Comparison of ENCODE assay signal across 1 cellular context in genomic region chr1:158509471-158510161, GRCh38.
TF ChIP-seq lines count a peak whose summit lies in the region.

No MANE protein-coding gene starts in this region.

TF ChIP-seq in GM23338, 12 proteins besides CTCF, POLR2A, EP300 and RAD21 (continued from another document):
- TF ChIP-seq ZNF462 (CRISPR knock-in tag; IDR thresholded peaks at IDR 0.05) (no peak), POLR2AphosphoS5 (IDR thresholded peaks at IDR 0.05; ENCODE audit: low read depth) (no peak), EZH2phosphoT487 (IDR thresholded peaks at IDR 0.05; ENCODE audit: unreplicated experiment) (no peak), EZH2 (IDR thresholded peaks at IDR 0.05; ENCODE audit: low read depth, unreplicated experiment) (no peak), STAT1 (IDR thresholded peaks at IDR 0.05; ENCODE audit: unreplicated experiment) (no peak), JUNB (IDR thresholded peaks at IDR 0.05; ENCODE audit: unreplicated experiment) (no peak), CREB1 (CRISPR knock-in tag; IDR thresholded peaks at IDR 0.05; ENCODE audit: low read depth) (no peak), ZNF114 (CRISPR knock-in tag; IDR thresholded peaks at IDR 0.05) (no peak), REST (IDR thresholded peaks at IDR 0.05; ENCODE audit: unreplicated experiment) (no peak), ETS1 (IDR thresholded peaks at IDR 0.05) (no peak), ZNF331 (CRISPR knock-in tag; IDR thresholded peaks at IDR 0.05; ENCODE audit: low read depth) (no peak)
TF ChIP-seq in GM23338: peak in this region for 0.
